Comparison of ENCODE assay signal across 8 cellular contexts in the genomic region with DNA sequence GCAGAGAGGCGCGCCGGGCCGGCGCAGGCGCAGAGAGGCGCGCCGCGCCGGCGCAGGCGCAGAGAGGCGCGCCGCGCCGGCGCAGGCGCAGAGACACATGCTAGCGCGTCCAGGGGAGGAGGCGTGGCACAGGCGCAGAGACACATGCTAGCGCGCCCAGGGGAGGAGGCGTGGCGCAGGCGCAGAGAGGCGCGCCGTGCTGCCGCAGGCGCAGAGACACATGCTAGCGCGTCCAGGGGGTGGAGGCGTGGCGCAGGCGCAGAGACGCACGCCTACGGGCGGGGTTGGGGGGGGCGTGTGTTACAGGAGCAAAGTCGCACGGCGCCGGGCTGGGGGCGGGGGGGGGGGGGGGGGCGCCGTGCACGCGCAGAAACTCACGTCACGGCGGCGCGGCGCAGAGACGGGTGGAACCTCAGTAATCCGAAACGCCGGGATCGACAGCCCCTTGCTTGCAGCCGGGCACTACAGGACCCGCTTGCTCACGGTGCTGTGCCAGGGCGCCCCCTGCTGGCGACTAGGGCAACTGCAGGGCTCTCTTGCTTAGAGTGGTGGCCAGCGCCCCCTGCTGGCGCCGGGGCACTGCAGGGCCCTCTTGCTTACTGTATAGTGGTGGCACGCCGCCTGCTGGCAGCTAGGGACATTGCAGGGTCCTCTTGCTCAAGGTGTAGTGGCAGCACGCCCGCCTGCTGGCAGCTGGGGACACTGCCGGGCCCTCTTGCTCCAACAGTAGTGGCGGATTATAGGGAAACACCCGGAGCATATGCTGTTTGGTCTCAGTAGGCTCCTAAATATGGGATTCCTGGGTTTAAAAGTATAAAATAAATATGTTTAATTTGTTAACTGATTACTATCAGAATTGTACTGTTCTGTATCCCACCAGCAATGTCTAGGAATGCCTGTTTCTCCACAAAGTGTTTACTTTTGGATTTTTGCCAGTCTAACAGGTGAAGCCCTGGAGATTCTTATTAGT.
A peak's percentile ranks its signal among the peaks of the same experiment; 100 is the strongest.
DNase-seq lines count a peak whose midpoint lies in the region; ATAC-seq and TF ChIP-seq lines count a peak whose summit lies in the region.
"Not testable (repeated sequence)": the region's sequence is repeated elsewhere in the genome, so short reads cannot be mapped to it uniquely, and the experiment has no call there.

No MANE protein-coding gene starts in this region.

- H3K4me3 Mint-ChIP-seq in CD14-positive monocyte; osteocyte (ENCODE audit: unreplicated experiment): not testable (repeated sequence)
- H3K4me3 Mint-ChIP-seq in T-helper 17 cell, result peak overlapping the region; percentile 25

- not testable (repeated sequence) for H3K9me3 ChIP-seq in T-helper 17 cell (ENCODE audit: control insufficient read depth, low read length, poor library complexity, severe bottlenecking)

- not testable (repeated sequence) for H3K27ac Mint-ChIP-seq in CD14-positive monocyte; T-helper 17 cell; osteocyte (ENCODE audit: unreplicated experiment)

- DNase-seq in CD14-positive monocyte (ENCODE audit: low spot score) (peak; percentile 46), HS-27A (ENCODE audit: low read depth) (peak; percentile 15), T-helper 17 cell (peak; percentile 35 to 56 (median 53)), ecto neural progenitor cell (ENCODE audit: low spot score) (peak; percentile 81), iPS DF 4.7 (ENCODE audit: extremely low read depth, low spot score) (peak; percentile 0), osteocyte (ENCODE audit: extremely low spot score, unreplicated experiment) (peak; percentile 89)
- DNase-seq in activated T-helper 9 cell treated with anti-CD3 and anti-CD28 coated beads, Interleukin-2, amount 50 U/mL, for 16 hours (ENCODE audit: low read depth), result peak; percentile 38
- peak; percentile 46 for DNase-seq in stimulated activated CD8-positive, alpha-beta memory T cell treated with anti-CD3 and anti-CD28 coated beads, Interleukin-4, amount 100 ng/mL, for 48 hours

- ATAC-seq in T-helper 17 cell, result not testable (repeated sequence)

- intact Hi-C loops in CD14-positive monocyte (cut with micrococcal nuclease), result not testable (repeated sequence)

- TF ChIP-seq CTCF in CD14-positive monocyte (IDR thresholded peaks at IDR 0.05), result peak; percentile 54
- peak; percentile 45 for TF ChIP-seq CTCF in osteocyte (IDR thresholded peaks at IDR 0.05)

- H3K4me1 Mint-ChIP-seq in CD14-positive monocyte; T-helper 17 cell; osteocyte (ENCODE audit: unreplicated experiment): not testable (repeated sequence)

- H3K9me3 Mint-ChIP-seq in CD14-positive monocyte; osteocyte (ENCODE audit: unreplicated experiment): not testable (repeated sequence)

- H3K27me3 Mint-ChIP-seq in CD14-positive monocyte (ENCODE audit: low read depth in 3 of 3); T-helper 17 cell; osteocyte (ENCODE audit: unreplicated experiment): not testable (repeated sequence)

- not testable (repeated sequence) for H3K36me3 Mint-ChIP-seq in CD14-positive monocyte; T-helper 17 cell (ENCODE audit: low read depth); osteocyte (ENCODE audit: unreplicated experiment)

Comparison
In these comparisons a context has a peak if more than half of its experiments do, and no peak if none do; other contexts are left out.
1. DNase-seq: peak in every context shown above with its lines; median percentile 89 in osteocyte; 81 in ecto neural progenitor cell; 53 in T-helper 17 cell; 46 in CD14-positive monocyte; 46 in stimulated activated CD8-positive, alpha-beta memory T cell treated with anti-CD3 and anti-CD28 coated beads, Interleukin-4, amount 100 ng/mL, for 48 hours; 38 in activated T-helper 9 cell treated with anti-CD3 and anti-CD28 coated beads, Interleukin-2, amount 50 U/mL, for 16 hours; 15 in HS-27A; 0 in iPS DF 4.7.